ENCODE assay signal across 2 cellular contexts in genomic region chr11:34859496-34859895, GRCh38.
A peak's percentile ranks its signal among the peaks of the same experiment; 100 is the strongest.
TF ChIP-seq lines count a peak whose summit lies in the region.

No MANE protein-coding gene starts in this region.

TF ChIP-seq in liver, 16 proteins besides CTCF, POLR2A, EP300 and RAD21:
- TF ChIP-seq ATF3 (IDR thresholded peaks at IDR 0.05), result no peak
- no peak for TF ChIP-seq FOXA1 (IDR thresholded peaks at IDR 0.05)
- TF ChIP-seq TAF1 (conservative IDR thresholded peaks at IDR 0.05), result no peak
- TF ChIP-seq HNF4A (conservative IDR thresholded peaks at IDR 0.05), result peak; percentile 10 to 49
- TF ChIP-seq FOXA2 (IDR thresholded peaks at IDR 0.05), result peak; percentile 18
- TF ChIP-seq JUND (IDR thresholded peaks at IDR 0.05), result no peak
- peak in 1 of 2 donors; percentile 51 for TF ChIP-seq RXRA (IDR thresholded peaks at IDR 0.05)

TF ChIP-seq in HepG2, 621 proteins besides CTCF, POLR2A, EP300 and RAD21:
- TF ChIP-seq HMGXB3 (CRISPR knock-in tag; IDR thresholded peaks at IDR 0.05; ENCODE audit: borderline replicate concordance), result no peak
